ENCODE assay signal across 9 cellular contexts in the genomic region with DNA sequence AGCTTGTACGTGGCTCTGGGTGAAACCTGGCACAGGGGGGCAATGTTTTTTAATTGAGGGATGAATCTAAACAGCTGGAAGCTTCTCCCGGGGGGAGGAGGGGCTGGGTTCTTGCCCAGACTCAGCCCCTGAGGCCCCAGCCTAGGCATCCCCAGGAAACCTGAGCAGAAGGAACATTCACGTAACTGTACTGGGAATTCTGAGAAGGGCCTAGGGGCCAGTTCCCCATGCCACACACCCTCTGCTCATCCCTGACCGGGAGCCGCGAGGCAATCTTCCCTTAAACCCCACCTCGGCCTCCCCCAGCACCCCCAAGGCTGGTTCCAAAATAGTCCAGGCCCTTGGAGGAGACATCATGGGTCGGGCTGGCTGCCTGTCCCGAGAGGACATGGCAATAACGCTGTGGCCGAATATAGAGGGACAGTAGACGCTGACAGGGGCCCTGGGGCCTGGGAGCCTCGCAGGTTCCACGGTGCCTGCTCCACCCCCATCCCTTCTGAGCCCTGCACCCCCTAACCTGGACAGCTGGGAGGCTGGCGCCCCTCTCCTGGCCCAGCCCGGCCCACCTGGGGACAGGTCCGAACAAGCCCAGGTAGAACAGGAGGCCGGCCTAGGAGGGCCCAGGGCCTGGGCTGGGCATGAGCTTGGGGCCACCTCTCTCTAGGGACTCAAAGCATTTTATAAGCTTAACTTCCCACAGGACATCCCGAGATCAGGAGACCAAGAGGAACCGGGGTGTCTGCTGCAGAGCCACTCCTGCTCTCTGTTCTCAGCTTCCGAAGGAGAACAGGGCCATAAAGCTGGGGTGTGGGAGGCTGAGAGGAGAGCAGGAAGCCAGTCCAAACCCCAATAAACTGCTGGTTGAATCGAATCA.
DNase-seq lines count a peak whose midpoint lies in the region; ATAC-seq and TF ChIP-seq lines count a peak whose summit lies in the region.
"Had no signal": no experiment of that assay in that cellular context is flagged by ENCODE, and none has a peak within 500 bp of the region (broad histone marks: within the 10 kb centered on the region; RNA-seq: fewer than 3 reads in every experiment).

No MANE protein-coding gene starts in this region.

- H3K9me3 ChIP-seq in MM.1S (replicated peaks; ENCODE audit: insufficient read depth, low read length) (no peaks in the 10 kb centered on the region), lower lobe of right lung (no peaks in the 10 kb centered on the region), thoracic aorta (no peaks in the 10 kb centered on the region)

- TF ChIP-seq CTCF in MM.1S (IDR thresholded peaks at IDR 0.05; ENCODE audit: low read length) = no peak
- TF ChIP-seq CTCF in brain (conservative IDR thresholded peaks at IDR 0.05) = no peak
- TF ChIP-seq CTCF in lower lobe of right lung (IDR thresholded peaks at IDR 0.05) = no peak
- TF ChIP-seq CTCF in thoracic aorta (IDR thresholded peaks at IDR 0.05) = no peak

- H3K9ac ChIP-seq in MM.1S (ENCODE audit: low read length) = peak overlapping the region; percentile 41

- peak overlapping the region; percentile 58; the same call in 1 of the 2 replicates for H3K4me2 ChIP-seq in MM.1S (ENCODE audit: low read depth, low read length)

- H3K9me3 Mint-ChIP-seq in brain = no peaks in the 10 kb centered on the region
- H3K9me3 Mint-ChIP-seq: activated CD4-positive, alpha-beta memory T cell treated with anti-CD3 and anti-CD28 coated beads for 36 hours had no signal

- H3K27me3 ChIP-seq in MM.1S (replicated peaks; ENCODE audit: insufficient read depth, low read length) (no peaks in the 10 kb centered on the region), lower lobe of right lung (ENCODE audit: low read depth) (no peaks in the 10 kb centered on the region), thoracic aorta (replicated peaks; ENCODE audit: insufficient read depth) (no peaks in the 10 kb centered on the region)

- peak overlapping the region; percentile 79 for H2AFZ ChIP-seq in MM.1S (ENCODE audit: low read length)

- H3K27me3 Mint-ChIP-seq in brain = no peaks in the 10 kb centered on the region
- H3K27me3 Mint-ChIP-seq: activated CD4-positive, alpha-beta memory T cell treated with anti-CD3 and anti-CD28 coated beads for 36 hours had no signal

- DNase-seq in MM.1S (no peak), lower lobe of right lung (no peak), thoracic aorta (ENCODE audit: low spot score) (no peak), NCI-H510A treated with DMSO at 0.1 percent for 48 hours (lab: John Stamatoyannopoulos, UW) (no peak)
- no peak for DNase-seq in activated CD4-positive, alpha-beta T cell treated with anti-CD3 and anti-CD28 coated beads, Interleukin-2, amount 50 U/mL, for 4 hours
- DNase-seq: NCI-H748 treated with DMSO at 0.1 percent for 48 hours had no signal

- intact Hi-C loops in lower lobe of right lung (cut with DNase I) = loop anchor here (5.0 kb wide), 1 partner anchor 97 kb away; no protein-coding TSS in a partner anchor

- H3K27ac Mint-ChIP-seq in brain = peak overlapping the region; percentile 92 to 94 (median 93)
- H3K27ac Mint-ChIP-seq: activated CD4-positive, alpha-beta memory T cell treated with anti-CD3 and anti-CD28 coated beads for 36 hours had no signal

- peaks cover 76% of the 10 kb centered on the region for H3K4me1 Mint-ChIP-seq in brain

- H3K36me3 ChIP-seq in MM.1S (replicated peaks; ENCODE audit: insufficient read depth, low read length) = no peaks in the 10 kb centered on the region
- no peaks in the 10 kb centered on the region for H3K36me3 ChIP-seq in lower lobe of right lung
- H3K36me3 ChIP-seq in thoracic aorta = no peaks in the 10 kb centered on the region

- no peaks in the 10 kb centered on the region for H3K79me2 ChIP-seq in MM.1S (ENCODE audit: low read length)

- H3K27ac ChIP-seq in MM.1S (ENCODE audit: low read length) = peak overlapping the region; percentile 59; the same call in 1 of the 2 replicates
- peak overlapping the region; percentile 83 for H3K27ac ChIP-seq in lower lobe of right lung
- peak overlapping the region; percentile 77 to 79 for H3K27ac ChIP-seq in thoracic aorta

- H4K20me1 ChIP-seq in MM.1S (ENCODE audit: insufficient read depth, low read length) = no peaks in the 10 kb centered on the region

- H3K4me3 ChIP-seq in MM.1S (ENCODE audit: low read length) (no peak overlapping the region), lower lobe of right lung (no peak overlapping the region), thoracic aorta (no peak overlapping the region)

- ATAC-seq in lower lobe of right lung = no peak
- ATAC-seq in thoracic aorta (ENCODE audit: insufficient number of reproducible peaks, low FRiP score, low read depth) = no peak
- no peak for ATAC-seq in GM21529 (IDR thresholded peaks at IDR 0.05; ENCODE audit: unreplicated experiment)

- no peaks in the 10 kb centered on the region for H3K9me2 ChIP-seq in MM.1S (replicated peaks; ENCODE audit: insufficient read depth, low read length)

- peak overlapping the region in 1 of 5 experiments; percentile 7 for H3K4me3 Mint-ChIP-seq in brain
- H3K4me3 Mint-ChIP-seq: activated CD4-positive, alpha-beta memory T cell treated with anti-CD3 and anti-CD28 coated beads for 36 hours had no signal

- H3K36me3 Mint-ChIP-seq in brain = no peaks in the 10 kb centered on the region
- H3K36me3 Mint-ChIP-seq: activated CD4-positive, alpha-beta memory T cell treated with anti-CD3 and anti-CD28 coated beads for 36 hours had no signal

- peaks cover 9% of the 10 kb centered on the region; the same call in 1 of the 2 replicates for H3F3A ChIP-seq in MM.1S (ENCODE audit: insufficient read depth, low read length)

- H3K4me1 ChIP-seq in MM.1S (ENCODE audit: low read length) = peaks cover 17% of the 10 kb centered on the region
- peaks cover 49% of the 10 kb centered on the region for H3K4me1 ChIP-seq in lower lobe of right lung
- peaks cover 26 to 46% of the 10 kb centered on the region in 2 donors for H3K4me1 ChIP-seq in thoracic aorta (ENCODE audit: control insufficient read depth in 1 of 2, low read depth in 2 of 2)
